ENCODE assay signal across 16 cellular contexts in genomic region chr9:87290241-87290700, GRCh38.
DNase-seq lines count a peak whose midpoint lies in the region; ATAC-seq, FAIRE-seq and TF ChIP-seq lines count a peak whose summit lies in the region.
"Had no signal": no experiment of that assay in that cellular context is flagged by ENCODE, and none has a peak within 500 bp of the region (broad histone marks: within the 10 kb centered on the region; RNA-seq: fewer than 3 reads in every experiment).

No MANE protein-coding gene starts in this region.

- no peak overlapping the region for H3K9ac ChIP-seq in mammary epithelial cell (ENCODE audit: insufficient read depth, low read length)

- peak overlapping the region; percentile 65 for H3K27ac Mint-ChIP-seq in mesothelial cell of epicardium
- H3K27ac Mint-ChIP-seq: activated B cell treated with CpG ODN at 0.5 μM for 24 hours; CD4-positive, alpha-beta T cell had no signal

- TF ChIP-seq POLR2A in erythroblast (IDR thresholded peaks at IDR 0.05; ENCODE audit: low read length) (no peak), GM12892 (IDR thresholded peaks at IDR 0.05; ENCODE audit: low read depth, low read length) (no peak)

- CTCF ChIA-PET in BJ (lab: Yijun Ruan, JAX), result interaction anchor here (1.0 to 1.5 kb wide), 3 partner anchors 15 to 342 kb away, joined by 3 to 5 read pairs (median 3); no protein-coding TSS in a partner anchor
- CTCF ChIA-PET in mammary epithelial cell (lab: Charles Lee; ENCODE audit: low non-redundant PET), result no interaction called here

- intact Hi-C loops in mammary epithelial cell (cut with micrococcal nuclease), result loop anchor here (1.0 kb wide), 1 partner anchor 342 kb away; no protein-coding TSS in a partner anchor

- H3K79me2 ChIP-seq in mammary epithelial cell (ENCODE audit: insufficient read depth, low read length), result no peaks in the 10 kb centered on the region

- DNase-seq in BJ (ENCODE audit: low read depth) (no peak), mammary epithelial cell (peak; percentile 24), mesothelial cell of epicardium (ENCODE audit: low spot score in 2 of 2, unreplicated experiment in 2 of 2) (no peak), erythroblast (lab: John Stamatoyannopoulos, UW) (no peak), GM12892 (ENCODE audit: insufficient read length) (no peak), NCI-H526 (lab: John Stamatoyannopoulos, UW) (no peak)
- DNase-seq: activated B cell treated with CpG ODN at 0.5 μM for 24 hours; activated T-cell treated with anti-CD3 and anti-CD28 coated beads, Interleukin-2, amount 50 U/mL, for 4 hours; CD4-positive, alpha-beta T cell; left cardiac atrium; NCI-H1930; substantia nigra had no signal

- peaks cover 6% of the 10 kb centered on the region for H3K4me1 ChIP-seq in mammary epithelial cell (ENCODE audit: insufficient read depth, low read length)

- TF ChIP-seq CTCF in BJ (IDR thresholded peaks at IDR 0.05; ENCODE audit: insufficient read depth, low read depth, low read length) (peak; percentile 51), LNCAP (IDR thresholded peaks at IDR 0.05) (peak; percentile 16; the same call in 1 of the 2 replicates), mammary epithelial cell (conservative IDR thresholded peaks at IDR 0.05 in 1 of 2, IDR thresholded peaks at IDR 0.05 in 1 of 2; ENCODE audit: extremely low read depth in 1 of 2, insufficient read depth in 1 of 2, low read depth in 1 of 2, low read length in 2 of 2) (peak; percentile 42 to 70), mesothelial cell of epicardium (IDR thresholded peaks at IDR 0.05; ENCODE audit: unreplicated experiment) (peak; percentile 20)

- 6% methylated on average over 2 of the region's 2 CpGs for WGBS in mammary epithelial cell (ENCODE audit: low coverage, missing lambda C conversion rate)

- no peak overlapping the region for H3K4me3 Mint-ChIP-seq in mesothelial cell of epicardium
- H3K4me3 Mint-ChIP-seq: activated B cell treated with CpG ODN at 0.5 μM for 24 hours; activated T-cell treated with anti-CD3 and anti-CD28 coated beads, Interleukin-2, amount 50 U/mL, for 4 hours; brain; CD4-positive, alpha-beta T cell had no signal

- dilution Hi-C loops in mammary epithelial cell (cut with HindIII; ENCODE audit: low sequenced_read_pairs), result no loop called here

- in situ Hi-C loops in mammary epithelial cell (cut with MboI; ENCODE audit: low sequenced_read_pairs in 2 of 2), result no loop called here

- H3K36me3 ChIP-seq in BJ (ENCODE audit: control insufficient read depth, insufficient read depth, low read length), result no peaks in the 10 kb centered on the region
- no peaks in the 10 kb centered on the region for H3K36me3 ChIP-seq in mammary epithelial cell (ENCODE audit: insufficient read depth, low read length)

- H2AFZ ChIP-seq in mammary epithelial cell (ENCODE audit: low read depth, low read length), result peak overlapping the region; percentile 68

- POLR2A ChIA-PET in BJ (lab: Charles Lee), result interaction anchor here (0.6 to 1.4 kb wide), 3 partner anchors 9 to 343 kb away, joined by 4 to 9 read pairs (median 6); partner anchors contain the start of gene GAS1

- peaks cover 33% of the 10 kb centered on the region for H3K4me1 Mint-ChIP-seq in mesothelial cell of epicardium
- H3K4me1 Mint-ChIP-seq: activated B cell treated with CpG ODN at 0.5 μM for 24 hours had no signal

- no peaks in the 10 kb centered on the region for H3K36me3 Mint-ChIP-seq in mesothelial cell of epicardium
- H3K36me3 Mint-ChIP-seq: brain had no signal

- H3K9me3 ChIP-seq in mammary epithelial cell (replicated peaks; ENCODE audit: insufficient read depth, low read length), result peaks cover 2% of the 10 kb centered on the region

- H3K27me3 ChIP-seq in BJ (ENCODE audit: control insufficient read depth, insufficient read depth, low read length) (no peaks in the 10 kb centered on the region), mammary epithelial cell (ENCODE audit: insufficient read depth, low read length) (no peaks in the 10 kb centered on the region)

- H3K27me3 Mint-ChIP-seq in mesothelial cell of epicardium (ENCODE audit: low read depth), result no peaks in the 10 kb centered on the region
- H3K27me3 Mint-ChIP-seq: activated B cell treated with CpG ODN at 0.5 μM for 24 hours, brain had no signal

- no peak overlapping the region for H3K27ac ChIP-seq in mammary epithelial cell (ENCODE audit: insufficient read depth, low read depth, low read length)

- BruUV-seq in mammary epithelial cell (replicated peaks; lab: Mats Ljungman, UMichigan), result no TSS peak

- H3K4me2 ChIP-seq in mammary epithelial cell (ENCODE audit: insufficient read depth, low read depth, low read length), result no peak overlapping the region

- H3K4me3 ChIP-seq in BJ (ENCODE audit: low read depth, low read length) (no peak overlapping the region), mammary epithelial cell (replicated peaks in 1 of 3; ENCODE audit: insufficient read depth in 1 of 3, low read depth in 2 of 3, low read length in 3 of 3) (no peak overlapping the region)

- no peaks in the 10 kb centered on the region for H4K20me1 ChIP-seq in mammary epithelial cell (ENCODE audit: insufficient read depth, low read length)

- peaks cover 12% of the 10 kb centered on the region for H3K9me3 Mint-ChIP-seq in mesothelial cell of epicardium
- H3K9me3 Mint-ChIP-seq: activated T-cell treated with anti-CD3 and anti-CD28 coated beads, Interleukin-2, amount 50 U/mL, for 4 hours had no signal

- no peak for FAIRE-seq in GM12892 (lab: Jason Lieb, UNC)

- ATAC-seq in HG02852 (IDR thresholded peaks at IDR 0.05; ENCODE audit: unreplicated experiment), result no peak
- ATAC-seq: activated T-cell treated with anti-CD3 and anti-CD28 coated beads, Interleukin-2, amount 50 U/mL, for 4 hours; esophagus mucosa had no signal
